8 cellular contexts compared by ENCODE assay signal in genomic region chr19:49149652-49150105, GRCh38. TPM values are rescaled to one million over a fixed set of nuclear protein-coding genes. Genes with fewer than 3 reads are reported as not detected.
DNase-seq lines count a peak whose midpoint lies in the region; ATAC-seq, FAIRE-seq and TF ChIP-seq lines count a peak whose summit lies in the region.

No MANE protein-coding gene starts in this region.

- H3K9me3 Mint-ChIP-seq in IgD-negative memory B cell (peaks cover 3 to 8% (median 8%) of the 10 kb centered on the region in 3 donors), chondrocyte (ENCODE audit: low read depth) (peaks cover 3% of the 10 kb centered on the region)

- DNase-seq in DMS 273 (lab: John Stamatoyannopoulos, UW; ENCODE audit: unreplicated experiment): peak; percentile 96
- DNase-seq in Peyer's patch: peak in 1 of 3 donors; percentile 67
- DNase-seq in chondrocyte (ENCODE audit: low spot score): no peak
- DNase-seq in kidney: peak; percentile 90
- no peak for DNase-seq in activated gamma-delta T cell treated with Interleukin-2 at 50 U/mL for 16 hours

- H3K27me3 Mint-ChIP-seq in IgD-negative memory B cell: peaks cover 51% of the 10 kb centered on the region
- H3K27me3 Mint-ChIP-seq in chondrocyte (ENCODE audit: low read depth): no peaks in the 10 kb centered on the region

- H3K4me1 Mint-ChIP-seq in IgD-negative memory B cell (peaks cover 8 to 19% (median 14%) of the 10 kb centered on the region in 3 donors), chondrocyte (ENCODE audit: low read depth) (peaks cover 24% of the 10 kb centered on the region)

- TF ChIP-seq CTCF in Peyer's patch (IDR thresholded peaks at IDR 0.05) (no peak), chondrocyte (IDR thresholded peaks at IDR 0.05) (no peak), kidney (IDR thresholded peaks at IDR 0.05; ENCODE audit: borderline replicate concordance, extremely low read depth, insufficient read depth) (peak; percentile 2)

- TF ChIP-seq POLR2A in Peyer's patch (IDR thresholded peaks at IDR 0.05): no peak

- H3K9ac ChIP-seq in kidney (ENCODE audit: low read length in 2 of 2): peak overlapping the region; percentile 81 to 85

- no peak for ATAC-seq in HG03521 (IDR thresholded peaks at IDR 0.05; ENCODE audit: unreplicated experiment)

- H3K4me3 ChIP-seq in Peyer's patch (peak overlapping the region; percentile 46 to 73 (median 54)), kidney (ENCODE audit: low read length in 2 of 2) (peak overlapping the region; percentile 55 to 89), skin epidermis (peak overlapping the region; percentile 44 to 78 (median 50))

- H3K36me3 ChIP-seq in Peyer's patch: no peaks in the 10 kb centered on the region
- H3K36me3 ChIP-seq in kidney (ENCODE audit: control insufficient read depth in 1 of 2, insufficient read depth in 2 of 2, low read length in 2 of 2): no peaks in the 10 kb centered on the region

- H3K36me3 Mint-ChIP-seq in IgD-negative memory B cell: no peaks in the 10 kb centered on the region
- H3K36me3 Mint-ChIP-seq in chondrocyte (ENCODE audit: low read depth): peaks cover 1% of the 10 kb centered on the region

- FAIRE-seq in kidney (lab: Jason Lieb, UNC): no peak

- H3K27me3 ChIP-seq in Peyer's patch: no peaks in the 10 kb centered on the region

- intact Hi-C loops in kidney (cut with DNase I): no loop called here

- H3K9me3 ChIP-seq in Peyer's patch (peaks cover 0 to 12% (median 0%) of the 10 kb centered on the region in 4 donors), kidney (ENCODE audit: control insufficient read depth in 1 of 2, low read length in 2 of 2) (no peaks in the 10 kb centered on the region)

- H3K4me3 Mint-ChIP-seq in IgD-negative memory B cell: peak overlapping the region; percentile 67 to 89 (median 84)
- H3K4me3 Mint-ChIP-seq in chondrocyte (ENCODE audit: unreplicated experiment): peak overlapping the region; percentile 91

- H3K27ac Mint-ChIP-seq in IgD-negative memory B cell (peak overlapping the region in 1 of 3 donors; percentile 86), chondrocyte (ENCODE audit: unreplicated experiment) (peak overlapping the region; percentile 82)

- H3K4me1 ChIP-seq in Peyer's patch (peaks cover 4 to 35% (median 21%) of the 10 kb centered on the region in 4 donors), kidney (ENCODE audit: control insufficient read depth in 1 of 2, insufficient read depth in 1 of 2, low read depth in 1 of 2, low read length in 2 of 2) (peaks cover 0 to 28% of the 10 kb centered on the region in 2 donors)

- H3K27ac ChIP-seq in Peyer's patch (peak overlapping the region; percentile 51 to 97 (median 85)), kidney (ENCODE audit: low read depth in 2 of 2, low read length in 2 of 2) (peak overlapping the region; percentile 83 to 89), skin epidermis (peak overlapping the region; percentile 13 to 86 (median 67))

RNA-seq across cellular contexts. Expression of gene HRC, which starts 5.5 kb away (rescaled TPM):
- polyA plus RNA-seq in IgD-negative memory B cell: not detected
- under 1 TPM in 3 of 4 donors, not detected in 1; 0.35 to 0.76 (median 0.67) TPM for total RNA-seq in Peyer's patch
- total RNA-seq in chondrocyte: not detected in 3 replicates
- total RNA-seq in kidney: 7.0 TPM
- polyA plus RNA-seq in kidney (ENCODE audit: insufficient read depth, low read depth, low replicate concordance): 4.2 TPM

RNA-seq across cellular contexts. Expression of gene TRPM4, which starts 7.9 kb away (rescaled TPM):
- polyA plus RNA-seq in IgD-negative memory B cell (not detected), kidney (ENCODE audit: insufficient read depth, low read depth, low replicate concordance) (47.6 TPM)
- total RNA-seq in Peyer's patch (100 to 1,000 TPM; 228 to 419 (median 258) TPM), chondrocyte (42.2 to 53.4 TPM (median 50.2 TPM) in 3 replicates), kidney (89.1 TPM)

RNA-seq across cellular contexts. Expression of gene PPFIA3, which starts 30.3 kb away (rescaled TPM):
- polyA plus RNA-seq in IgD-negative memory B cell: not detected
- total RNA-seq in Peyer's patch: 10 to 100 TPM; 12.7 to 24.8 (median 16.4) TPM
- total RNA-seq in chondrocyte: 12.7 to 14.4 TPM (median 13.9 TPM) in 3 replicates
- 7.1 TPM for total RNA-seq in kidney
- polyA plus RNA-seq in kidney (ENCODE audit: insufficient read depth, low read depth, low replicate concordance): 20.0 TPM

RNA-seq across cellular contexts. Expression of gene C19orf73, which starts 30.7 kb away (rescaled TPM):
- polyA plus RNA-seq in IgD-negative memory B cell (2.6 TPM), kidney (ENCODE audit: insufficient read depth, low read depth, low replicate concordance) (3.9 TPM)
- total RNA-seq in Peyer's patch (1 to 10 TPM in 3 of 4 donors, not detected in 1; 3.6 to 6.1 (median 4.6) TPM), chondrocyte (1.1 to 1.7 TPM (median 1.6 TPM) in 3 replicates), kidney (0.82 TPM)

RNA-seq across cellular contexts. Expression of gene LIN7B, which starts 35.5 kb away (rescaled TPM):
- polyA plus RNA-seq in IgD-negative memory B cell (8.3 TPM), kidney (ENCODE audit: insufficient read depth, low read depth, low replicate concordance) (9.7 TPM)
- total RNA-seq in Peyer's patch (10 to 100 TPM in 3 of 4 donors, not detected in 1; 13.5 to 29.4 (median 18.0) TPM), chondrocyte (12.7 to 14.3 TPM (median 13.9 TPM) in 3 replicates), kidney (4.7 TPM)

Comparison
In these comparisons a context has a peak if more than half of its experiments do, and no peak if none do; other contexts are left out.
1. DNase-seq: peak in DMS 273 (single experiment) and kidney (single experiment); none in chondrocyte (single experiment) and activated gamma-delta T cell treated with Interleukin-2 at 50 U/mL for 16 hours (single experiment).
2. Peak in every context shown above with its lines, with median percentiles within 50 percentile points of each other: H3K27ac ChIP-seq and H3K4me3 ChIP-seq.